8 cellular contexts compared by ENCODE assay signal in genomic region chr3:46587268-46587667, GRCh38. TPM values are rescaled to one million over a fixed set of nuclear protein-coding genes. Genes with fewer than 3 reads are reported as not detected.
"Had no signal": no experiment of that assay in that cellular context is flagged by ENCODE, and none has a peak within 500 bp of the region (broad histone marks: within the 10 kb centered on the region; RNA-seq: fewer than 3 reads in every experiment).

No MANE protein-coding gene starts in this region.

RNA-seq across cellular contexts. Expression of gene LRRC2, which starts 21.2 kb away (rescaled TPM):
- total RNA-seq: MCF 10A, NCI-H460, SJCRH30, SK-MEL-5 had no signal

RNA-seq across cellular contexts. Expression of gene FAM240A, which starts 25.1 kb away (rescaled TPM):
- total RNA-seq: MCF 10A, NCI-H460, PC-3, Peyer's patch, Right ventricle myocardium inferior, SJCRH30, SK-MEL-5, T-cell had no signal
